Comparison of ENCODE assay signal across 1 cellular context in the genomic region with DNA sequence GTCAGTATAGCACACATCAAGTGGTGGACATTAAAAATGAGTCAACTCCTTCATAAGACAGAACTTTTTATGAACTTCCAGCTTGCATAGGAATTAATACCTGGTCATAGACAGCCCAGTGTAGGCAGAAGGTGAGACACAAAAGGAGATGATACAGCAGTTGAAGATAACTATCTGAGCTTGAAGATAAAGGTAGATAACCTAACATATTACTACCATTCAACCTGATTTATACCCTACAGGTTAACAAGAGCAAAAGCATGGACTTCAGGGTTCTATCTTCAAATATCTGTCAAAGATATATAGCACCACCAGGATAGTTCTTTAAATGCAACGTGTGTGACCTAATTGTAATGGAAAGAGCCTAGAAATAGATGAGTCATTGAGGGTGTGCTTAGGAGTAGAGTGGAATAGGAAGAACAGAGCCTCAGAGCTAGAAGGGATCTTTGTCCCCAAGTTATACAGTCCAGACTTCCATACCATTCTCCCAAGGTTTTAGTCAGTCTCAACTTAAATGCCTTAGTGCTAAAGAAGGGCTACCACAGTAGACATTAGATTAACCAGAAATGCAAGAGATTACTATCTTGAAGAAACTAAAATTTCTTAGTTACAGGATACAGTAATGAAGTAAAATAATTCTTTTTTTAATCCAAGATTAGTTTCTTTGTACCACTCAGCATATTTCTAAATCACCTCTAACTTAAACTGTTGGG.
TF ChIP-seq lines count a peak whose summit lies in the region.

No MANE protein-coding gene starts in this region.

TF ChIP-seq in IMR-90, 13 proteins besides CTCF, POLR2A, EP300 and RAD21 (continued from another document):
- TF ChIP-seq, protein P1, sequence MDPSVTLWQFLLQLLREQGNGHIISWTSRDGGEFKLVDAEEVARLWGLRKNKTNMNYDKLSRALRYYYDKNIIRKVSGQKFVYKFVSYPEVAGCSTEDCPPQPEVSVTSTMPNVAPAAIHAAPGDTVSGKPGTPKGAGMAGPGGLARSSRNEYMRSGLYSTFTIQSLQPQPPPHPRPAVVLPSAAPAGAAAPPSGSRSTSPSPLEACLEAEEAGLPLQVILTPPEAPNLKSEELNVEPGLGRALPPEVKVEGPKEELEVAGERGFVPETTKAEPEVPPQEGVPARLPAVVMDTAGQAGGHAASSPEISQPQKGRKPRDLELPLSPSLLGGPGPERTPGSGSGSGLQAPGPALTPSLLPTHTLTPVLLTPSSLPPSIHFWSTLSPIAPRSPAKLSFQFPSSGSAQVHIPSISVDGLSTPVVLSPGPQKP (IDR thresholded peaks at IDR 0.05; ENCODE audit: borderline replicate concordance, low read depth, low read length) = no peak
